20 cellular contexts compared by ENCODE assay signal in the genomic region with DNA sequence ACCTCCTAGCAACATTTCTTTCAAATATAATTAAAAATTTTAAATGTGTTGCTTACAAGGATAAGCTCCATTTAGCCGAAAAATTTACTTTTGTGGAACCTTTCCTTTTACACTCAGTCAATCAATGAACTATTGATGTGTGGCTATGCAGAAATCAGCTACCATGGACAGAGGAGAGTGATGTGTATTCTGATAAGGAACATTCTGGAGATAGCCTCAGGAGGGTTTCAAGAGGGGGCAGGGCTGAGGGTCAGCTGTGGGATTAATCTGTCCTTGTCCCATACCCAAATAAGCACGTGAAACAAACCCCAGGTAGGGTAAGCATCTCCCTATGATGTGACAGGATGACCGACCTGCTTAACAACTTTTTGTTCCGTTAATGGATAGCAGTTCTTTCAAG.
DNase-seq lines count a peak whose midpoint lies in the region; ATAC-seq and TF ChIP-seq lines count a peak whose summit lies in the region.
"Had no signal": no experiment of that assay in that cellular context is flagged by ENCODE, and none has a peak within 500 bp of the region (broad histone marks: within the 10 kb centered on the region; RNA-seq: fewer than 3 reads in every experiment).

No MANE protein-coding gene starts in this region.

- H3K4me1 Mint-ChIP-seq in T-helper 1 cell treated with Interleukin-12 subunit alpha and Interleukin-12 subunit beta and Interleukin-4 antibody, amounts not matched to agents 30 μg/mL and 1 μg/mL, for 36 hours (ENCODE audit: low read depth): peaks cover 35% of the 10 kb centered on the region
- H3K4me1 Mint-ChIP-seq in WTC11: peaks cover 21% of the 10 kb centered on the region

- peak overlapping the region; percentile 26 for H3K4me3 Mint-ChIP-seq in T-helper 1 cell treated with Interleukin-12 subunit alpha and Interleukin-12 subunit beta and Interleukin-4 antibody, amounts not matched to agents 30 μg/mL and 1 μg/mL, for 36 hours
- no peak overlapping the region for H3K4me3 Mint-ChIP-seq in WTC11

- H3K4me1 ChIP-seq in HEK293 (ENCODE audit: control insufficient read depth, insufficient read depth, low read length): peaks cover 3% of the 10 kb centered on the region; the same call in 1 of the 2 replicates
- no peaks in the 10 kb centered on the region for H3K4me1 ChIP-seq in ascending aorta

- peak; percentile 60 for ATAC-seq in WTC11
- ATAC-seq: PC-3 had no signal

- TF ChIP-seq CTCF in HEK293 (tag by site-specific recombination; IDR thresholded peaks at IDR 0.05) (no peak), WTC11 (IDR thresholded peaks at IDR 0.05) (no peak), ascending aorta (IDR thresholded peaks at IDR 0.05) (no peak)

- H3K27ac ChIP-seq in HEK293 (ENCODE audit: extremely low read depth, low read depth, low read length) (no peak overlapping the region), ascending aorta (no peak overlapping the region)
- H3K27ac ChIP-seq: GM23248, KMS-11 had no signal

- no peaks in the 10 kb centered on the region for H3K27me3 ChIP-seq in ascending aorta
- H3K27me3 ChIP-seq: BE2C had no signal

- H3K4me3 ChIP-seq in HEK293 (ENCODE audit: low read depth, low read length): no peak overlapping the region
- no peak overlapping the region for H3K4me3 ChIP-seq in ascending aorta
- H3K4me3 ChIP-seq: GM23248 had no signal

- no peak overlapping the region for H3K27ac Mint-ChIP-seq in T-helper 1 cell treated with Interleukin-12 subunit alpha and Interleukin-12 subunit beta and Interleukin-4 antibody, amounts not matched to agents 30 μg/mL and 1 μg/mL, for 36 hours
- H3K27ac Mint-ChIP-seq in WTC11: no peak overlapping the region

- peaks cover 17% of the 10 kb centered on the region for H3K9me3 Mint-ChIP-seq in T-helper 1 cell treated with Interleukin-12 subunit alpha and Interleukin-12 subunit beta and Interleukin-4 antibody, amounts not matched to agents 30 μg/mL and 1 μg/mL, for 36 hours
- H3K9me3 Mint-ChIP-seq in WTC11: peaks cover 25% of the 10 kb centered on the region
- H3K9me3 Mint-ChIP-seq: CD4-positive, CD25-positive, alpha-beta regulatory T cell had no signal

- CTCF ChIA-PET in HEK293 (lab: Yijun Ruan, JAX): no interaction called here
- CTCF ChIA-PET in WTC11 (lab: Charles Lee): interaction anchor here (1.0 kb wide), 1 partner anchor 10 kb away, joined by 4 read pairs; no protein-coding TSS in a partner anchor

- intact Hi-C loops in ascending aorta (cut with DNase I): no loop called here

- H3K36me3 Mint-ChIP-seq in T-helper 1 cell treated with Interleukin-12 subunit alpha and Interleukin-12 subunit beta and Interleukin-4 antibody, amounts not matched to agents 30 μg/mL and 1 μg/mL, for 36 hours (ENCODE audit: low read depth): peaks cover 6% of the 10 kb centered on the region
- no peaks in the 10 kb centered on the region for H3K36me3 Mint-ChIP-seq in WTC11
- H3K36me3 Mint-ChIP-seq: CD4-positive, CD25-positive, alpha-beta regulatory T cell had no signal

- H3K36me3 ChIP-seq in HEK293 (ENCODE audit: control insufficient read depth in 2 of 2, insufficient read depth in 1 of 2, low read length in 2 of 2): no peaks in the 10 kb centered on the region
- H3K36me3 ChIP-seq in ascending aorta: no peaks in the 10 kb centered on the region
- H3K36me3 ChIP-seq: BE2C had no signal

- DNase-seq in T-helper 1 cell: no peak
- no peak for DNase-seq in WTC11 (ENCODE audit: low spot score)
- peak; percentile 58 for DNase-seq in islet precursor cell
- no peak for DNase-seq in ascending aorta (ENCODE audit: low spot score in 2 of 2)
- DNase-seq in activated gamma-delta T cell treated with Interleukin-2 at 50 U/mL for 16 hours: no peak
- no peak for DNase-seq in anterior cingulate cortex (lab: John Stamatoyannopoulos, UW)
- DNase-seq: BE2C, GDM1, GM23248, HCEC 1CT, MV-4-11, NCI-H187, NCI-H2107, NCI-H226, PC-3 had no signal

- H3K9me3 ChIP-seq in HEK293 (ENCODE audit: control insufficient read depth, insufficient read depth, low read depth, low read length) (no peaks in the 10 kb centered on the region), ascending aorta (no peaks in the 10 kb centered on the region)
- H3K9me3 ChIP-seq: BE2C, Caco-2 had no signal

- POLR2A ChIA-PET in HEK293 (lab: Yijun Ruan, JAX): no interaction called here
- POLR2A ChIA-PET in WTC11 (lab: Charles Lee): no interaction called here

- H3K27me3 Mint-ChIP-seq in T-helper 1 cell treated with Interleukin-12 subunit alpha and Interleukin-12 subunit beta and Interleukin-4 antibody, amounts not matched to agents 30 μg/mL and 1 μg/mL, for 36 hours (ENCODE audit: low read depth): no peaks in the 10 kb centered on the region
- no peaks in the 10 kb centered on the region for H3K27me3 Mint-ChIP-seq in WTC11 (ENCODE audit: low read depth)
- H3K27me3 Mint-ChIP-seq: CD4-positive, CD25-positive, alpha-beta regulatory T cell had no signal

TF ChIP-seq in HEK293, 187 proteins besides CTCF, POLR2A, EP300 and RAD21:
- TF ChIP-seq, protein P1, sequence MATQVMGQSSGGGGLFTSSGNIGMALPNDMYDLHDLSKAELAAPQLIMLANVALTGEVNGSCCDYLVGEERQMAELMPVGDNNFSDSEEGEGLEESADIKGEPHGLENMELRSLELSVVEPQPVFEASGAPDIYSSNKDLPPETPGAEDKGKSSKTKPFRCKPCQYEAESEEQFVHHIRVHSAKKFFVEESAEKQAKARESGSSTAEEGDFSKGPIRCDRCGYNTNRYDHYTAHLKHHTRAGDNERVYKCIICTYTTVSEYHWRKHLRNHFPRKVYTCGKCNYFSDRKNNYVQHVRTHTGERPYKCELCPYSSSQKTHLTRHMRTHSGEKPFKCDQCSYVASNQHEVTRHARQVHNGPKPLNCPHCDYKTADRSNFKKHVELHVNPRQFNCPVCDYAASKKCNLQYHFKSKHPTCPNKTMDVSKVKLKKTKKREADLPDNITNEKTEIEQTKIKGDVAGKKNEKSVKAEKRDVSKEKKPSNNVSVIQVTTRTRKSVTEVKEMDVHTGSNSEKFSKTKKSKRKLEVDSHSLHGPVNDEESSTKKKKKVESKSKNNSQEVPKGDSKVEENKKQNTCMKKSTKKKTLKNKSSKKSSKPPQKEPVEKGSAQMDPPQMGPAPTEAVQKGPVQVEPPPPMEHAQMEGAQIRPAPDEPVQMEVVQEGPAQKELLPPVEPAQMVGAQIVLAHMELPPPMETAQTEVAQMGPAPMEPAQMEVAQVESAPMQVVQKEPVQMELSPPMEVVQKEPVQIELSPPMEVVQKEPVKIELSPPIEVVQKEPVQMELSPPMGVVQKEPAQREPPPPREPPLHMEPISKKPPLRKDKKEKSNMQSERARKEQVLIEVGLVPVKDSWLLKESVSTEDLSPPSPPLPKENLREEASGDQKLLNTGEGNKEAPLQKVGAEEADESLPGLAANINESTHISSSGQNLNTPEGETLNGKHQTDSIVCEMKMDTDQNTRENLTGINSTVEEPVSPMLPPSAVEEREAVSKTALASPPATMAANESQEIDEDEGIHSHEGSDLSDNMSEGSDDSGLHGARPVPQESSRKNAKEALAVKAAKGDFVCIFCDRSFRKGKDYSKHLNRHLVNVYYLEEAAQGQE (tag by site-specific recombination; IDR thresholded peaks at IDR 0.05): peak; percentile 90
- TF ChIP-seq ZNF791 (tag by site-specific recombination; IDR thresholded peaks at IDR 0.05): no peak
- TF ChIP-seq HOXC10 (CRISPR knock-in tag; IDR thresholded peaks at IDR 0.05): no peak

TF ChIP-seq in WTC11, 78 proteins besides CTCF, POLR2A, EP300 and RAD21:
- TF ChIP-seq ATF1 (CRISPR knock-in tag; IDR thresholded peaks at IDR 0.05): no peak
- no peak for TF ChIP-seq ZNF396 (CRISPR knock-in tag; IDR thresholded peaks at IDR 0.05; ENCODE audit: borderline replicate concordance)
- no peak for TF ChIP-seq TEAD4 (CRISPR knock-in tag; IDR thresholded peaks at IDR 0.05)
